In the genomic region with DNA sequence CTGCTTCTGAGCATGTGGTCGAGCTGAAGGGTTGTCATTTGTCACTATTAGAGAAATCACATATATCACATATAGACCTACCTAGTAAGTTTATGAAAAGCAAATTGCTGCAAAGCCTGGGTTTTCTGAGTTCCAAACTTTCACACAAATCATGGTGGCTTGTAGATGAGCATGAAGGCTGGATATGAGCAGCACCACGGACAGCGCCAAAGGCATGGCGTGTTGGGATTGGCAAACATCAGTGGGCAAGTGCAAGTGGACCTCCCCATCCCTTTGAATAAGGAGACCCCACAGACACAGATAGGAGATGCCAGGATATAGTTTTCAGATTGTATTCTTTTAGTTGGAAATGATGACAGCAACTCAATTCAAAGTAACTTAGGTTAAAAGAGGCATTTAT, we compare ENCODE assay signal across 3 cellular contexts.
TF ChIP-seq lines count a peak whose summit lies in the region.

No MANE protein-coding gene starts in this region.

TF ChIP-seq in SK-N-SH, 30 proteins besides CTCF, POLR2A, EP300 and RAD21 (continued from another document):
- TF ChIP-seq, protein P1, sequence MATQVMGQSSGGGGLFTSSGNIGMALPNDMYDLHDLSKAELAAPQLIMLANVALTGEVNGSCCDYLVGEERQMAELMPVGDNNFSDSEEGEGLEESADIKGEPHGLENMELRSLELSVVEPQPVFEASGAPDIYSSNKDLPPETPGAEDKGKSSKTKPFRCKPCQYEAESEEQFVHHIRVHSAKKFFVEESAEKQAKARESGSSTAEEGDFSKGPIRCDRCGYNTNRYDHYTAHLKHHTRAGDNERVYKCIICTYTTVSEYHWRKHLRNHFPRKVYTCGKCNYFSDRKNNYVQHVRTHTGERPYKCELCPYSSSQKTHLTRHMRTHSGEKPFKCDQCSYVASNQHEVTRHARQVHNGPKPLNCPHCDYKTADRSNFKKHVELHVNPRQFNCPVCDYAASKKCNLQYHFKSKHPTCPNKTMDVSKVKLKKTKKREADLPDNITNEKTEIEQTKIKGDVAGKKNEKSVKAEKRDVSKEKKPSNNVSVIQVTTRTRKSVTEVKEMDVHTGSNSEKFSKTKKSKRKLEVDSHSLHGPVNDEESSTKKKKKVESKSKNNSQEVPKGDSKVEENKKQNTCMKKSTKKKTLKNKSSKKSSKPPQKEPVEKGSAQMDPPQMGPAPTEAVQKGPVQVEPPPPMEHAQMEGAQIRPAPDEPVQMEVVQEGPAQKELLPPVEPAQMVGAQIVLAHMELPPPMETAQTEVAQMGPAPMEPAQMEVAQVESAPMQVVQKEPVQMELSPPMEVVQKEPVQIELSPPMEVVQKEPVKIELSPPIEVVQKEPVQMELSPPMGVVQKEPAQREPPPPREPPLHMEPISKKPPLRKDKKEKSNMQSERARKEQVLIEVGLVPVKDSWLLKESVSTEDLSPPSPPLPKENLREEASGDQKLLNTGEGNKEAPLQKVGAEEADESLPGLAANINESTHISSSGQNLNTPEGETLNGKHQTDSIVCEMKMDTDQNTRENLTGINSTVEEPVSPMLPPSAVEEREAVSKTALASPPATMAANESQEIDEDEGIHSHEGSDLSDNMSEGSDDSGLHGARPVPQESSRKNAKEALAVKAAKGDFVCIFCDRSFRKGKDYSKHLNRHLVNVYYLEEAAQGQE (IDR thresholded peaks at IDR 0.05; ENCODE audit: low read depth, low read length) = peak; percentile 87

TF ChIP-seq in SK-N-SH treated with all-trans-retinoic acid at 6 μM for 48 hours, 23 proteins besides CTCF, POLR2A, EP300 and RAD21 (continued from another document):
- TF ChIP-seq, protein P2, sequence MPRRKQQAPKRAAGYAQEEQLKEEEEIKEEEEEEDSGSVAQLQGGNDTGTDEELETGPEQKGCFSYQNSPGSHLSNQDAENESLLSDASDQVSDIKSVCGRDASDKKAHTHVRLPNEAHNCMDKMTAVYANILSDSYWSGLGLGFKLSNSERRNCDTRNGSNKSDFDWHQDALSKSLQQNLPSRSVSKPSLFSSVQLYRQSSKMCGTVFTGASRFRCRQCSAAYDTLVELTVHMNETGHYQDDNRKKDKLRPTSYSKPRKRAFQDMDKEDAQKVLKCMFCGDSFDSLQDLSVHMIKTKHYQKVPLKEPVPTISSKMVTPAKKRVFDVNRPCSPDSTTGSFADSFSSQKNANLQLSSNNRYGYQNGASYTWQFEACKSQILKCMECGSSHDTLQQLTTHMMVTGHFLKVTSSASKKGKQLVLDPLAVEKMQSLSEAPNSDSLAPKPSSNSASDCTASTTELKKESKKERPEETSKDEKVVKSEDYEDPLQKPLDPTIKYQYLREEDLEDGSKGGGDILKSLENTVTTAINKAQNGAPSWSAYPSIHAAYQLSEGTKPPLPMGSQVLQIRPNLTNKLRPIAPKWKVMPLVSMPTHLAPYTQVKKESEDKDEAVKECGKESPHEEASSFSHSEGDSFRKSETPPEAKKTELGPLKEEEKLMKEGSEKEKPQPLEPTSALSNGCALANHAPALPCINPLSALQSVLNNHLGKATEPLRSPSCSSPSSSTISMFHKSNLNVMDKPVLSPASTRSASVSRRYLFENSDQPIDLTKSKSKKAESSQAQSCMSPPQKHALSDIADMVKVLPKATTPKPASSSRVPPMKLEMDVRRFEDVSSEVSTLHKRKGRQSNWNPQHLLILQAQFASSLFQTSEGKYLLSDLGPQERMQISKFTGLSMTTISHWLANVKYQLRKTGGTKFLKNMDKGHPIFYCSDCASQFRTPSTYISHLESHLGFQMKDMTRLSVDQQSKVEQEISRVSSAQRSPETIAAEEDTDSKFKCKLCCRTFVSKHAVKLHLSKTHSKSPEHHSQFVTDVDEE (CRISPR knock-in tag; IDR thresholded peaks at IDR 0.05) = no peak
- TF ChIP-seq, protein P3, sequence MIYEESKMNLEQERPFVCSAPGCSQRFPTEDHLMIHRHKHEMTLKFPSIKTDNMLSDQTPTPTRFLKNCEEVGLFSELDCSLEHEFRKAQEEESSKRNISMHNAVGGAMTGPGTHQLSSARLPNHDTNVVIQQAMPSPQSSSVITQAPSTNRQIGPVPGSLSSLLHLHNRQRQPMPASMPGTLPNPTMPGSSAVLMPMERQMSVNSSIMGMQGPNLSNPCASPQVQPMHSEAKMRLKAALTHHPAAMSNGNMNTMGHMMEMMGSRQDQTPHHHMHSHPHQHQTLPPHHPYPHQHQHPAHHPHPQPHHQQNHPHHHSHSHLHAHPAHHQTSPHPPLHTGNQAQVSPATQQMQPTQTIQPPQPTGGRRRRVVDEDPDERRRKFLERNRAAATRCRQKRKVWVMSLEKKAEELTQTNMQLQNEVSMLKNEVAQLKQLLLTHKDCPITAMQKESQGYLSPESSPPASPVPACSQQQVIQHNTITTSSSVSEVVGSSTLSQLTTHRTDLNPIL (CRISPR knock-in tag; IDR thresholded peaks at IDR 0.05; ENCODE audit: low read depth) = no peak
- no peak for TF ChIP-seq SNAI2 (CRISPR knock-in tag; IDR thresholded peaks at IDR 0.05)
- no peak for TF ChIP-seq ZNF565 (CRISPR knock-in tag; conservative IDR thresholded peaks at IDR 0.05; ENCODE audit: low read depth)
- TF ChIP-seq, protein P4, sequence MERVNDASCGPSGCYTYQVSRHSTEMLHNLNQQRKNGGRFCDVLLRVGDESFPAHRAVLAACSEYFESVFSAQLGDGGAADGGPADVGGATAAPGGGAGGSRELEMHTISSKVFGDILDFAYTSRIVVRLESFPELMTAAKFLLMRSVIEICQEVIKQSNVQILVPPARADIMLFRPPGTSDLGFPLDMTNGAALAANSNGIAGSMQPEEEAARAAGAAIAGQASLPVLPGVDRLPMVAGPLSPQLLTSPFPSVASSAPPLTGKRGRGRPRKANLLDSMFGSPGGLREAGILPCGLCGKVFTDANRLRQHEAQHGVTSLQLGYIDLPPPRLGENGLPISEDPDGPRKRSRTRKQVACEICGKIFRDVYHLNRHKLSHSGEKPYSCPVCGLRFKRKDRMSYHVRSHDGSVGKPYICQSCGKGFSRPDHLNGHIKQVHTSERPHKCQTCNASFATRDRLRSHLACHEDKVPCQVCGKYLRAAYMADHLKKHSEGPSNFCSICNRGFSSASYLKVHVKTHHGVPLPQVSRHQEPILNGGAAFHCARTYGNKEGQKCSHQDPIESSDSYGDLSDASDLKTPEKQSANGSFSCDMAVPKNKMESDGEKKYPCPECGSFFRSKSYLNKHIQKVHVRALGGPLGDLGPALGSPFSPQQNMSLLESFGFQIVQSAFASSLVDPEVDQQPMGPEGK (CRISPR knock-in tag; IDR thresholded peaks at IDR 0.05; ENCODE audit: borderline replicate concordance) = no peak
- no peak for TF ChIP-seq CSRNP3 (CRISPR knock-in tag; IDR thresholded peaks at IDR 0.05)
- TF ChIP-seq ESRRG (CRISPR knock-in tag; IDR thresholded peaks at IDR 0.05) = no peak
- no peak for TF ChIP-seq BACH2 (CRISPR knock-in tag; IDR thresholded peaks at IDR 0.05; ENCODE audit: borderline replicate concordance)
- no peak for TF ChIP-seq ZNF8 (CRISPR knock-in tag; IDR thresholded peaks at IDR 0.05)
- TF ChIP-seq OSR1 (CRISPR knock-in tag; IDR thresholded peaks at IDR 0.05) = no peak
- no peak for TF ChIP-seq ZFP30 (CRISPR knock-in tag; IDR thresholded peaks at IDR 0.05)

TF ChIP-seq in WTC11, 78 proteins besides CTCF, POLR2A, EP300 and RAD21 (continued from another document and continues in another):
- TF ChIP-seq, protein P5, sequence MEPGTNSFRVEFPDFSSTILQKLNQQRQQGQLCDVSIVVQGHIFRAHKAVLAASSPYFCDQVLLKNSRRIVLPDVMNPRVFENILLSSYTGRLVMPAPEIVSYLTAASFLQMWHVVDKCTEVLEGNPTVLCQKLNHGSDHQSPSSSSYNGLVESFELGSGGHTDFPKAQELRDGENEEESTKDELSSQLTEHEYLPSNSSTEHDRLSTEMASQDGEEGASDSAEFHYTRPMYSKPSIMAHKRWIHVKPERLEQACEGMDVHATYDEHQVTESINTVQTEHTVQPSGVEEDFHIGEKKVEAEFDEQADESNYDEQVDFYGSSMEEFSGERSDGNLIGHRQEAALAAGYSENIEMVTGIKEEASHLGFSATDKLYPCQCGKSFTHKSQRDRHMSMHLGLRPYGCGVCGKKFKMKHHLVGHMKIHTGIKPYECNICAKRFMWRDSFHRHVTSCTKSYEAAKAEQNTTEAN (CRISPR knock-in tag; IDR thresholded peaks at IDR 0.05) = no peak
- TF ChIP-seq RORB (CRISPR knock-in tag; IDR thresholded peaks at IDR 0.05) (no peak), KAT7 (CRISPR knock-in tag; IDR thresholded peaks at IDR 0.05; ENCODE audit: borderline replicate concordance) (0 out of 2 replicates have a peak, but pooled peaks have one; percentile 69), EMX1 (CRISPR knock-in tag; IDR thresholded peaks at IDR 0.05) (no peak), ZNF671 (CRISPR knock-in tag; IDR thresholded peaks at IDR 0.05) (no peak), ZNF138 (CRISPR knock-in tag; conservative IDR thresholded peaks at IDR 0.05) (no peak), ETV6 (CRISPR knock-in tag; IDR thresholded peaks at IDR 0.05) (peak; percentile 42; the same call in 1 of the 2 replicates), CDX4 (CRISPR knock-in tag; IDR thresholded peaks at IDR 0.05; ENCODE audit: borderline replicate concordance) (no peak), PRDM15 (CRISPR knock-in tag; IDR thresholded peaks at IDR 0.05) (no peak), FOXP4 (CRISPR knock-in tag; IDR thresholded peaks at IDR 0.05) (0 out of 2 replicates have a peak, but pooled peaks have one; percentile 45), FOXK1 (CRISPR knock-in tag; IDR thresholded peaks at IDR 0.05) (peak; percentile 26; the same call in 1 of the 2 replicates), ZNF263 (CRISPR knock-in tag; IDR thresholded peaks at IDR 0.05; ENCODE audit: low read depth) (no peak), ESRRA (CRISPR knock-in tag; IDR thresholded peaks at IDR 0.05; ENCODE audit: borderline replicate concordance) (peak; percentile 49; the same call in 1 of the 2 replicates), ZBTB21 (CRISPR knock-in tag; IDR thresholded peaks at IDR 0.05; ENCODE audit: borderline replicate concordance) (no peak)
- TF ChIP-seq, protein P6, sequence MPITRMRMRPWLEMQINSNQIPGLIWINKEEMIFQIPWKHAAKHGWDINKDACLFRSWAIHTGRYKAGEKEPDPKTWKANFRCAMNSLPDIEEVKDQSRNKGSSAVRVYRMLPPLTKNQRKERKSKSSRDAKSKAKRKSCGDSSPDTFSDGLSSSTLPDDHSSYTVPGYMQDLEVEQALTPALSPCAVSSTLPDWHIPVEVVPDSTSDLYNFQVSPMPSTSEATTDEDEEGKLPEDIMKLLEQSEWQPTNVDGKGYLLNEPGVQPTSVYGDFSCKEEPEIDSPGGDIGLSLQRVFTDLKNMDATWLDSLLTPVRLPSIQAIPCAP (CRISPR knock-in tag; IDR thresholded peaks at IDR 0.05) = no peak
- TF ChIP-seq, protein P7, sequence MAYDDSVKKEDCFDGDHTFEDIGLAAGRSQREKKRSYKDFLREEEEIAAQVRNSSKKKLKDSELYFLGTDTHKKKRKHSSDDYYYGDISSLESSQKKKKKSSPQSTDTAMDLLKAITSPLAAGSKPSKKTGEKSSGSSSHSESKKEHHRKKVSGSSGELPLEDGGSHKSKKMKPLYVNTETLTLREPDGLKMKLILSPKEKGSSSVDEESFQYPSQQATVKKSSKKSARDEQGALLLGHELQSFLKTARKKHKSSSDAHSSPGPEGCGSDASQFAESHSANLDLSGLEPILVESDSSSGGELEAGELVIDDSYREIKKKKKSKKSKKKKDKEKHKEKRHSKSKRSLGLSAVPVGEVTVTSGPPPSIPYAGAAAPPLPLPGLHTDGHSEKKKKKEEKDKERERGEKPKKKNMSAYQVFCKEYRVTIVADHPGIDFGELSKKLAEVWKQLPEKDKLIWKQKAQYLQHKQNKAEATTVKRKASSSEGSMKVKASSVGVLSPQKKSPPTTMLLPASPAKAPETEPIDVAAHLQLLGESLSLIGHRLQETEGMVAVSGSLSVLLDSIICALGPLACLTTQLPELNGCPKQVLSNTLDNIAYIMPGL (CRISPR knock-in tag; IDR thresholded peaks at IDR 0.05) = no peak
